20 cellular contexts compared by ENCODE assay signal in genomic region chr2:188388831-188389230, GRCh38.
DNase-seq lines count a peak whose midpoint lies in the region; ATAC-seq, FAIRE-seq and TF ChIP-seq lines count a peak whose summit lies in the region.
"Had no signal": no experiment of that assay in that cellular context is flagged by ENCODE, and none has a peak within 500 bp of the region (broad histone marks: within the 10 kb centered on the region; RNA-seq: fewer than 3 reads in every experiment).

No MANE protein-coding gene starts in this region.

- POLR2A ChIA-PET in Panc1 (lab: Charles Lee) (no interaction called here), WTC11 (lab: Charles Lee) (no interaction called here)

- H3K9me3 ChIP-seq in Panc1 (ENCODE audit: control insufficient read depth, insufficient read depth, low read depth, low read length) (no peaks in the 10 kb centered on the region; the same call in 1 of the 2 replicates), ascending aorta (peaks cover 0 to 25% of the 10 kb centered on the region in 2 donors)

- ATAC-seq in GM23338 (no peak), Panc1 (no peak), WTC11 (no peak), GM21423 (IDR thresholded peaks at IDR 0.05; ENCODE audit: unreplicated experiment) (no peak), HG03442 (IDR thresholded peaks at IDR 0.05; ENCODE audit: unreplicated experiment) (no peak)
- ATAC-seq: HCT116 had no signal

- H3K9me3 Mint-ChIP-seq in GM23338 (peaks cover 23% of the 10 kb centered on the region), WTC11 (peaks cover 47% of the 10 kb centered on the region), neural crest cell (peaks cover 29% of the 10 kb centered on the region)

- H3K4me3 Mint-ChIP-seq in GM23338 (no peak overlapping the region), WTC11 (no peak overlapping the region), neural crest cell (no peak overlapping the region)
- H3K4me3 Mint-ChIP-seq: CD4-positive, alpha-beta T cell; HFFc6 had no signal

- no peaks in the 10 kb centered on the region for H3K9me2 ChIP-seq in GM23338 (ENCODE audit: insufficient read depth)

- no peak for FAIRE-seq in urothelium cell line (lab: Jason Lieb, UNC)
- FAIRE-seq: A204.1, H54 had no signal

- TSS peak; percentile 25 for BruUV-seq in Panc1 (replicated peaks; lab: Mats Ljungman, UMichigan)

- H3K4me1 Mint-ChIP-seq in GM23338 = peaks cover 29% of the 10 kb centered on the region
- H3K4me1 Mint-ChIP-seq in WTC11 = peaks cover 27% of the 10 kb centered on the region
- peaks cover 10% of the 10 kb centered on the region for H3K4me1 Mint-ChIP-seq in neural crest cell

- H3K27ac ChIP-seq in GM23338 (ENCODE audit: low read depth) (no peak overlapping the region; the same call in 1 of the 2 replicates), Panc1 (ENCODE audit: low read length) (no peak overlapping the region), ascending aorta (no peak overlapping the region)
- H3K27ac ChIP-seq: C4-2B, GM23248 had no signal

- H3K27ac Mint-ChIP-seq in GM23338 (peak overlapping the region; percentile 25; the same call in 1 of the 2 replicates), WTC11 (0 out of 2 replicates have a peak overlapping the region, but pooled peaks have one; percentile 20), neural crest cell (ENCODE audit: unreplicated experiment) (peak overlapping the region; percentile 14)
- H3K27ac Mint-ChIP-seq: CD4-positive, alpha-beta T cell; HFFc6 had no signal

- no peak overlapping the region for H3K4me2 ChIP-seq in GM23338

- H3K27me3 ChIP-seq in GM23338 (ENCODE audit: insufficient read depth) (no peaks in the 10 kb centered on the region), Panc1 (ENCODE audit: control insufficient read depth, insufficient read depth, low read length) (no peaks in the 10 kb centered on the region), ascending aorta (no peaks in the 10 kb centered on the region)

- H3K4me3 ChIP-seq in GM23338 = no peak overlapping the region
- H3K4me3 ChIP-seq in Panc1 (ENCODE audit: low read depth in 2 of 2, low read length in 2 of 2) = no peak overlapping the region
- no peak overlapping the region for H3K4me3 ChIP-seq in ascending aorta
- H3K4me3 ChIP-seq: GM23248 had no signal

- TF ChIP-seq CTCF in GM23338 (conservative IDR thresholded peaks at IDR 0.05; ENCODE audit: low read depth in 2 of 2) = no peak
- TF ChIP-seq CTCF in Panc1 (IDR thresholded peaks at IDR 0.05) = no peak
- TF ChIP-seq CTCF in WTC11 (IDR thresholded peaks at IDR 0.05) = no peak
- TF ChIP-seq CTCF in neural crest cell (conservative IDR thresholded peaks at IDR 0.05) = no peak
- no peak for TF ChIP-seq CTCF in ascending aorta (IDR thresholded peaks at IDR 0.05)

- no peak overlapping the region for H2AFZ ChIP-seq in GM23338
- H2AFZ ChIP-seq: GM23248 had no signal

- 0 out of 2 replicates have a peak, but pooled peaks cover 3% of the 10 kb centered on the region for H3F3A ChIP-seq in GM23338 (replicated peaks; ENCODE audit: low read depth)

- peaks cover 10% of the 10 kb centered on the region for H3K27me3 Mint-ChIP-seq in GM23338 (ENCODE audit: insufficient read depth, low read depth, poor library complexity)
- peaks cover 7% of the 10 kb centered on the region for H3K27me3 Mint-ChIP-seq in WTC11 (ENCODE audit: low read depth)
- H3K27me3 Mint-ChIP-seq in neural crest cell (ENCODE audit: low read depth) = no peaks in the 10 kb centered on the region
- H3K27me3 Mint-ChIP-seq: CD4-positive, alpha-beta T cell had no signal

- in situ Hi-C loops in Panc1 (cut with HindIII; ENCODE audit: low pct_unique_long_range_greater_than_20kb, low sequenced_read_pairs) = no loop called here

- H3K36me3 ChIP-seq in GM23338 (ENCODE audit: insufficient read depth) = peaks cover 20% of the 10 kb centered on the region
- no peaks in the 10 kb centered on the region for H3K36me3 ChIP-seq in Panc1 (ENCODE audit: control insufficient read depth, insufficient read depth, low read length)
- H3K36me3 ChIP-seq in ascending aorta = peaks cover 5 to 17% of the 10 kb centered on the region in 2 donors

- CTCF ChIA-PET in Panc1 (lab: Charles Lee) (no interaction called here), WTC11 (lab: Charles Lee) (no interaction called here)

- H4K20me1 ChIP-seq in GM23338 (replicated peaks; ENCODE audit: insufficient read depth) = peaks cover 13% of the 10 kb centered on the region

- H3K36me3 Mint-ChIP-seq in GM23338 (ENCODE audit: low read depth) (peaks cover 66% of the 10 kb centered on the region), WTC11 (peaks cover 47% of the 10 kb centered on the region), neural crest cell (ENCODE audit: low read depth) (peaks cover 60% of the 10 kb centered on the region)

- intact Hi-C loops in Panc1 (cut with micrococcal nuclease; ENCODE audit: unreplicated experiment) = no loop called here
- intact Hi-C loops in ascending aorta (cut with DNase I) = loop anchor here (5.0 to 10.0 kb wide), 2 partner anchors 43 to 106 kb away; no protein-coding TSS in a partner anchor

- H3K79me2 ChIP-seq in GM23338 (replicated peaks; ENCODE audit: insufficient read depth) = peaks cover 82% of the 10 kb centered on the region

- no peak for DNase-seq in GM23338 (ENCODE audit: low spot score)
- DNase-seq in Panc1 (ENCODE audit: low read depth, low spot score) = no peak
- no peak for DNase-seq in WTC11 (ENCODE audit: low spot score)
- no peak for DNase-seq in neural crest cell (ENCODE audit: low read depth, low spot score)
- no peak for DNase-seq in ascending aorta (ENCODE audit: low spot score in 2 of 2)
- DNase-seq in urothelium cell line (ENCODE audit: low spot score) = no peak
- DNase-seq: ACHN; AML-193; CD4-positive, alpha-beta T cell; DMS79 treated with DMSO at 0.1 percent for 48 hours; GF-D8; GM23248; HFFc6; KG1 had no signal

- H3K4me1 ChIP-seq in GM23338 (ENCODE audit: insufficient read depth) (peaks cover 24% of the 10 kb centered on the region), Panc1 (ENCODE audit: control insufficient read depth, insufficient read depth, low read length) (no peaks in the 10 kb centered on the region), ascending aorta (no peaks in the 10 kb centered on the region)

TF ChIP-seq in GM23338, 12 proteins besides CTCF, POLR2A, EP300 and RAD21 (continues in another document):
- TF ChIP-seq ZNF114 (CRISPR knock-in tag; IDR thresholded peaks at IDR 0.05) = no peak

TF ChIP-seq in WTC11, 78 proteins besides CTCF, POLR2A, EP300 and RAD21:
- TF ChIP-seq KAT7 (CRISPR knock-in tag; IDR thresholded peaks at IDR 0.05; ENCODE audit: borderline replicate concordance) (no peak), RELA (CRISPR knock-in tag; IDR thresholded peaks at IDR 0.05; ENCODE audit: borderline replicate concordance) (no peak), TEAD4 (CRISPR knock-in tag; IDR thresholded peaks at IDR 0.05) (no peak), CREM (CRISPR knock-in tag; IDR thresholded peaks at IDR 0.05) (no peak), PRRX2 (CRISPR knock-in tag; IDR thresholded peaks at IDR 0.05) (no peak), OVOL2 (CRISPR knock-in tag; IDR thresholded peaks at IDR 0.05; ENCODE audit: borderline replicate concordance) (no peak)
- TF ChIP-seq, protein P1, sequence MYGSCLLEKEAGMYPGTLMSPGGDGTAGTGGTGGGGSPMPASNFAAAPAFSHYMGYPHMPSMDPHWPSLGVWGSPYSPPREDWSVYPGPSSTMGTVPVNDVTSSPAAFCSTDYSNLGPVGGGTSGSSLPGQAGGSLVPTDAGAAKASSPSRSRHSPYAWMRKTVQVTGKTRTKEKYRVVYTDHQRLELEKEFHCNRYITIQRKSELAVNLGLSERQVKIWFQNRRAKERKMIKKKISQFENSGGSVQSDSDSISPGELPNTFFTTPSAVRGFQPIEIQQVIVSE (CRISPR knock-in tag; IDR thresholded peaks at IDR 0.05; ENCODE audit: borderline replicate concordance) = no peak
